2 cellular contexts compared by ENCODE assay signal in the genomic region with DNA sequence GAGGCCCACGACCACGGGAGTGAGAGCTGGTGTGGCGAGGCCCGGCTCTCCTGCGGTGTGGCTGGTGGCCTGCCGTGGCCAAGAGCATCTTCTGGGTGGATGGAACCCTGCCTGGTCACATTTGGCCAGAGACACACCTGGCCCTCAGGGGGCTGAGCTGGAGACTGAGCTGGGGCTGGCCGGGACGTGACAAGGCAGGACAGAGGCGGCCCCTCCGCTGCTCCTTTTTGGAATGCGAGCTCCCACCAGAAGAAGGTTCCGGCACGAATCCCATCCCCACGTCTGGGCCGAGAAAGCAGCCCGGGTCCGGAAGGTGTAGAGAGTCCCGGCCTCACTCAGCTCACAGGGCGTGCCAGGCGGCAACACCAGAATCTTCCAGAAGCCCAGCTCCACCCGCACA.
TF ChIP-seq lines count a peak whose summit lies in the region.

No MANE protein-coding gene starts in this region.

TF ChIP-seq in H1, 55 proteins besides CTCF, POLR2A, EP300 and RAD21:
- TF ChIP-seq SIRT6 (IDR thresholded peaks at IDR 0.05; ENCODE audit: low read length) (no peak), HDAC2 (IDR thresholded peaks at IDR 0.05; ENCODE audit: borderline replicate concordance in 1 of 2, low read depth in 2 of 2, low read length in 2 of 2) (no peak), CTBP2 (IDR thresholded peaks at IDR 0.05; ENCODE audit: borderline replicate concordance, insufficient read depth, insufficient read length, low read length) (no peak), BRCA1 (IDR thresholded peaks at IDR 0.05; ENCODE audit: low read depth, low read length) (no peak), GTF2F1 (IDR thresholded peaks at IDR 0.05; ENCODE audit: borderline replicate concordance, low read depth, low read length) (no peak), GABPA (IDR thresholded peaks at IDR 0.05; ENCODE audit: borderline replicate concordance, insufficient read depth, low read length) (no peak), EZH2 (IDR thresholded peaks at IDR 0.05; ENCODE audit: low read depth, low read length, severe bottlenecking) (no peak), SIN3A (conservative IDR thresholded peaks at IDR 0.05 in 1 of 2, IDR thresholded peaks at IDR 0.05 in 1 of 2; ENCODE audit: low read depth in 1 of 2, low read length in 2 of 2) (no peak), SP1 (IDR thresholded peaks at IDR 0.05; ENCODE audit: low read depth, low read length) (no peak), SRF (IDR thresholded peaks at IDR 0.05; ENCODE audit: low read depth, low read length) (no peak), YY1 (IDR thresholded peaks at IDR 0.05; ENCODE audit: low read depth, low read length) (no peak), POU5F1 (IDR thresholded peaks at IDR 0.05; ENCODE audit: low read depth, low read length) (no peak), FOSL1 (IDR thresholded peaks at IDR 0.05; ENCODE audit: insufficient read depth, low read depth, low read length) (no peak), CBX8 (IDR thresholded peaks at IDR 0.05; ENCODE audit: borderline replicate concordance, low read depth, low read length) (no peak)
- TF ChIP-seq, protein P1, sequence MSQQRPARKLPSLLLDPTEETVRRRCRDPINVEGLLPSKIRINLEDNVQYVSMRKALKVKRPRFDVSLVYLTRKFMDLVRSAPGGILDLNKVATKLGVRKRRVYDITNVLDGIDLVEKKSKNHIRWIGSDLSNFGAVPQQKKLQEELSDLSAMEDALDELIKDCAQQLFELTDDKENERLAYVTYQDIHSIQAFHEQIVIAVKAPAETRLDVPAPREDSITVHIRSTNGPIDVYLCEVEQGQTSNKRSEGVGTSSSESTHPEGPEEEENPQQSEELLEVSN (IDR thresholded peaks at IDR 0.05): no peak
TF ChIP-seq in H1: peak in this region for 0.

TF ChIP-seq in neural cell, 6 proteins besides CTCF, POLR2A, EP300 and RAD21:
- TF ChIP-seq POLR2AphosphoS5 (IDR thresholded peaks at IDR 0.05): no peak
